ENCODE assay signal across 16 cellular contexts in genomic region chr7:127665922-127666321, GRCh38. TPM values are rescaled to one million over a fixed set of nuclear protein-coding genes. Genes with fewer than 3 reads are reported as not detected.
A peak's percentile ranks its signal among the peaks of the same experiment; 100 is the strongest.
DNase-seq lines count a peak whose midpoint lies in the region; ATAC-seq and TF ChIP-seq lines count a peak whose summit lies in the region.
"Had no signal": no experiment of that assay in that cellular context is flagged by ENCODE, and none has a peak within 500 bp of the region (broad histone marks: within the 10 kb centered on the region; RNA-seq: fewer than 3 reads in every experiment).

No MANE protein-coding gene starts in this region.

- peaks cover 30% of the 10 kb centered on the region for H3K4me1 ChIP-seq in RWPE2 (ENCODE audit: insufficient read depth, poor library complexity, severe bottlenecking)

- peak overlapping the region; percentile 80 for H3K27ac ChIP-seq in RWPE2 (ENCODE audit: poor library complexity, severe bottlenecking)
- H3K27ac ChIP-seq: spleen had no signal

- H3K9me3 Mint-ChIP-seq in natural killer cell treated with Interleukin-12 subunit alpha and Interleukin-12 subunit beta and Interleukin-15 and Interleukin-18, amount 100 ng/mL, for 72 hours: no peaks in the 10 kb centered on the region
- H3K9me3 Mint-ChIP-seq in natural killer cell (no peaks in the 10 kb centered on the region), glutamatergic neuron (ENCODE audit: unreplicated experiment) (peaks cover 1% of the 10 kb centered on the region), type B pancreatic cell (no peaks in the 10 kb centered on the region)
- H3K9me3 Mint-ChIP-seq in activated naive CD4-positive, alpha-beta T cell treated with anti-CD3 and anti-CD28 coated beads for 36 hours: no peaks in the 10 kb centered on the region

- H3K27me3 Mint-ChIP-seq in natural killer cell treated with Interleukin-12 subunit alpha and Interleukin-12 subunit beta and Interleukin-15 and Interleukin-18, amount 100 ng/mL, for 72 hours: no peaks in the 10 kb centered on the region
- H3K27me3 Mint-ChIP-seq in natural killer cell (ENCODE audit: low read depth in 2 of 2) (no peaks in the 10 kb centered on the region), glutamatergic neuron (ENCODE audit: unreplicated experiment) (peaks cover 4% of the 10 kb centered on the region), type B pancreatic cell (no peaks in the 10 kb centered on the region)
- H3K27me3 Mint-ChIP-seq in activated naive CD4-positive, alpha-beta T cell treated with anti-CD3 and anti-CD28 coated beads for 36 hours (ENCODE audit: low read depth): no peaks in the 10 kb centered on the region

- peak overlapping the region; percentile 77 for H3K4me3 Mint-ChIP-seq in natural killer cell treated with Interleukin-12 subunit alpha and Interleukin-12 subunit beta and Interleukin-15 and Interleukin-18, amount 100 ng/mL, for 72 hours
- H3K4me3 Mint-ChIP-seq in natural killer cell (no peak overlapping the region), glutamatergic neuron (ENCODE audit: unreplicated experiment) (no peak overlapping the region), type B pancreatic cell (peak overlapping the region; percentile 2)
- H3K4me3 Mint-ChIP-seq in activated naive CD4-positive, alpha-beta T cell treated with anti-CD3 and anti-CD28 coated beads for 36 hours: no peak overlapping the region

- intact Hi-C loops in natural killer cell (cut with micrococcal nuclease): no loop called here
- intact Hi-C loops in activated naive CD4-positive, alpha-beta T cell treated with anti-CD3 and anti-CD28 coated beads for 36 hours (cut with micrococcal nuclease): no loop called here

- no peak for DNase-seq in natural killer cell treated with Interleukin-12 subunit alpha and Interleukin-12 subunit beta and Interleukin-15 and Interleukin-18, amount 100 ng/mL, for 72 hours (ENCODE audit: low spot score)
- DNase-seq in natural killer cell (no peak), RWPE2 (ENCODE audit: low spot score) (no peak), glutamatergic neuron (peak; percentile 23), type B pancreatic cell (ENCODE audit: extremely low spot score, unreplicated experiment) (no peak), HEK293T (ENCODE audit: extremely low spot score) (no peak)
- no peak for DNase-seq in activated naive CD4-positive, alpha-beta T cell treated with anti-CD3 and anti-CD28 coated beads for 36 hours
- DNase-seq: activated naive CD4-positive, alpha-beta T cell; midbrain; NCI-H187 treated with DMSO at 0.1 percent for 48 hours; spleen had no signal

- peaks cover 35% of the 10 kb centered on the region for H3K36me3 ChIP-seq in RWPE2 (ENCODE audit: low read depth)

- H3K27ac Mint-ChIP-seq in natural killer cell treated with Interleukin-12 subunit alpha and Interleukin-12 subunit beta and Interleukin-15 and Interleukin-18, amount 100 ng/mL, for 72 hours: peak overlapping the region in 1 of 2 donors; percentile 95
- H3K27ac Mint-ChIP-seq in natural killer cell (no peak overlapping the region), glutamatergic neuron (ENCODE audit: unreplicated experiment) (peak overlapping the region; percentile 49), type B pancreatic cell (no peak overlapping the region)
- no peak overlapping the region for H3K27ac Mint-ChIP-seq in activated naive CD4-positive, alpha-beta T cell treated with anti-CD3 and anti-CD28 coated beads for 36 hours

- CTCF ChIA-PET in HEK293T (lab: Yijun Ruan, JAX): interaction anchor here (0.7 kb wide), 1 partner anchor 491 kb away, joined by 3 read pairs; no protein-coding TSS in a partner anchor
- CTCF ChIA-PET in activated naive CD4-positive, alpha-beta T cell treated with anti-CD3 and anti-CD28 coated beads for 36 hours (lab: Charles Lee): no interaction called here

- H3K27me3 ChIP-seq in RWPE2 (ENCODE audit: insufficient read depth, poor library complexity, severe bottlenecking): no peaks in the 10 kb centered on the region
- H3K27me3 ChIP-seq: spleen had no signal

- TF ChIP-seq CTCF in natural killer cell (IDR thresholded peaks at IDR 0.05): no peak
- TF ChIP-seq CTCF in RWPE2 (IDR thresholded peaks at IDR 0.05; ENCODE audit: poor library complexity, severe bottlenecking): no peak
- no peak for TF ChIP-seq CTCF in glutamatergic neuron (IDR thresholded peaks at IDR 0.05; ENCODE audit: partially characterized antibody, unreplicated experiment)
- TF ChIP-seq CTCF in type B pancreatic cell (conservative IDR thresholded peaks at IDR 0.05): no peak

- POLR2A ChIA-PET in HEK293T (lab: Yijun Ruan, JAX): interaction anchor here (1.1 kb wide), 1 partner anchor 77 kb away, joined by 4 read pairs; the partner anchor contains the start of gene ARF5

- H3K4me3 ChIP-seq in RWPE2 (ENCODE audit: severe bottlenecking): no peak overlapping the region
- H3K4me3 ChIP-seq: spleen had no signal

- H3K9me3 ChIP-seq in RWPE2 (ENCODE audit: severe bottlenecking): no peaks in the 10 kb centered on the region
- H3K9me3 ChIP-seq: spleen had no signal

- ATAC-seq in natural killer cell treated with Interleukin-12 subunit alpha and Interleukin-12 subunit beta and Interleukin-15 and Interleukin-18, amount 100 ng/mL, for 72 hours: no peak
- ATAC-seq in natural killer cell (no peak), RWPE2 (ENCODE audit: low read depth) (no peak), GM19397 (IDR thresholded peaks at IDR 0.05; ENCODE audit: unreplicated experiment) (no peak)

- peaks cover 57 to 62% of the 10 kb centered on the region in 2 donors for H3K4me1 Mint-ChIP-seq in natural killer cell treated with Interleukin-12 subunit alpha and Interleukin-12 subunit beta and Interleukin-15 and Interleukin-18, amount 100 ng/mL, for 72 hours (ENCODE audit: low read depth in 2 of 2)
- H3K4me1 Mint-ChIP-seq in natural killer cell: peaks cover 51 to 65% of the 10 kb centered on the region in 2 donors
- H3K4me1 Mint-ChIP-seq in glutamatergic neuron (ENCODE audit: low read depth, unreplicated experiment): peaks cover 43% of the 10 kb centered on the region
- peaks cover 26% of the 10 kb centered on the region for H3K4me1 Mint-ChIP-seq in type B pancreatic cell (ENCODE audit: unreplicated experiment)
- H3K4me1 Mint-ChIP-seq in activated naive CD4-positive, alpha-beta T cell treated with anti-CD3 and anti-CD28 coated beads for 36 hours (ENCODE audit: low read depth): peaks cover 58% of the 10 kb centered on the region

- peaks cover 28% of the 10 kb centered on the region for H3K36me3 Mint-ChIP-seq in natural killer cell treated with Interleukin-12 subunit alpha and Interleukin-12 subunit beta and Interleukin-15 and Interleukin-18, amount 100 ng/mL, for 72 hours
- H3K36me3 Mint-ChIP-seq in natural killer cell (no peaks in the 10 kb centered on the region), glutamatergic neuron (ENCODE audit: unreplicated experiment) (no peaks in the 10 kb centered on the region), type B pancreatic cell (peaks cover 17% of the 10 kb centered on the region)
- H3K36me3 Mint-ChIP-seq in activated naive CD4-positive, alpha-beta T cell treated with anti-CD3 and anti-CD28 coated beads for 36 hours (ENCODE audit: low read depth): peaks cover 40% of the 10 kb centered on the region

TF ChIP-seq in HEK293T, 16 proteins besides CTCF, POLR2A, EP300 and RAD21:
- TF ChIP-seq SUZ12 (IDR thresholded peaks at IDR 0.05): no peak
- no peak for TF ChIP-seq ELF4 (IDR thresholded peaks at IDR 0.05)
- no peak for TF ChIP-seq LEF1 (IDR thresholded peaks at IDR 0.05; ENCODE audit: borderline replicate concordance)
- no peak for TF ChIP-seq HDGF (IDR thresholded peaks at IDR 0.05; ENCODE audit: borderline replicate concordance)
- no peak for TF ChIP-seq NFRKB (IDR thresholded peaks at IDR 0.05)
- no peak for TF ChIP-seq FOXK2 (IDR thresholded peaks at IDR 0.05)
TF ChIP-seq in HEK293T: peak in this region for 0.

RNA-seq across cellular contexts. Expression of gene SND1, which starts 13.9 kb away (rescaled TPM):
- total RNA-seq in natural killer cell treated with Interleukin-12 subunit alpha and Interleukin-12 subunit beta and Interleukin-15 and Interleukin-18, amount 100 ng/mL, for 72 hours: 100 to 1,000 TPM; 311 to 347 TPM
- total RNA-seq in natural killer cell (100 to 1,000 TPM; 149 to 188 (median 149) TPM), glutamatergic neuron (ENCODE audit: unreplicated experiment) (165 TPM), type B pancreatic cell (ENCODE audit: low replicate concordance) (183 and 199 TPM in 2 replicates)
- 100 to 1,000 TPM; 184 to 211 TPM for total RNA-seq in activated naive CD4-positive, alpha-beta T cell treated with anti-CD3 and anti-CD28 coated beads for 36 hours

RNA-seq across cellular contexts. Expression of gene PAX4, which starts 48.0 kb away (rescaled TPM):
- total RNA-seq in natural killer cell treated with Interleukin-12 subunit alpha and Interleukin-12 subunit beta and Interleukin-15 and Interleukin-18, amount 100 ng/mL, for 72 hours: not detected
- not detected for total RNA-seq in natural killer cell
- total RNA-seq in glutamatergic neuron (ENCODE audit: unreplicated experiment): not detected
- total RNA-seq in type B pancreatic cell (ENCODE audit: low replicate concordance): 3.4 and 14.9 TPM in 2 replicates
- total RNA-seq in activated naive CD4-positive, alpha-beta T cell treated with anti-CD3 and anti-CD28 coated beads for 36 hours: not detected
- total RNA-seq: bronchial epithelial cell, frontal cortex, H4, spleen, subcutaneous adipose tissue had no signal

Comparison
In these comparisons a context has a peak if more than half of its experiments do, and no peak if none do; other contexts are left out.
1. H3K4me3 Mint-ChIP-seq: peak in natural killer cell treated with Interleukin-12 subunit alpha and Interleukin-12 subunit beta and Interleukin-15 and Interleukin-18, amount 100 ng/mL, for 72 hours (single experiment) and type B pancreatic cell (single experiment); none in natural killer cell (single experiment), glutamatergic neuron (single experiment) and activated naive CD4-positive, alpha-beta T cell treated with anti-CD3 and anti-CD28 coated beads for 36 hours (single experiment).